In the genomic region with DNA sequence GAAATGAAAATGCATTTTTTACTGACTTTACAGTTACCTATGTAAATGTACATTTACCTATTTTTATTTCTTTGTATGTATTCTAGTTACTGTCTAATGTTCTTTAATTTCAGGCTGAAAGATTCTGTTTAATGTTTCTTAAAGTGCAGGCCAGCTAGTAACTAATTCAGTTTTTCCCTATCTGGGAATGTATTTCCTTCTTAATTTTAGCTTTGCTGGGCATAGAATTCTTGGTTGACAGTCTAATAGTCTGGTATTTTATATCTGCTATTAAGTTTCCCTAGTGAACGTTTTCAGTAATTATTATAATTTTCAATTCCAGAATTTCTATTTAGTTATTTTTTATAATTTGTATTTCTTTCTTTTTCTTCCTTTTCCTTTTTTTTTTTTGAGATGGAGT, we compare ENCODE assay signal across 34 cellular contexts.
"Had no signal": no experiment of that assay in that cellular context is flagged by ENCODE, and none has a peak within 500 bp of the region (broad histone marks: within the 10 kb centered on the region; RNA-seq: fewer than 3 reads in every experiment).

No MANE protein-coding gene starts in this region.

- H3K9me3 ChIP-seq: adrenal gland, body of pancreas had no signal

- H3K4me1 ChIP-seq: adrenal gland, ascending aorta, body of pancreas had no signal

- H3K27ac ChIP-seq: adrenal gland, ascending aorta, body of pancreas, brain microvascular endothelial cell, breast epithelium, cardiac muscle cell had no signal

- H3K4me3 ChIP-seq: adrenal gland, ascending aorta, body of pancreas, breast epithelium, cardiac muscle cell had no signal

- FAIRE-seq: astrocyte, bronchial epithelial cell had no signal

- H3K36me3 ChIP-seq: adrenal gland, ascending aorta, brain microvascular endothelial cell, breast epithelium, cardiac muscle cell had no signal

- DNase-seq: activated effector memory CD4-positive, alpha-beta T cell treated with anti-CD3 and anti-CD28 coated beads, Interleukin-2, amount 50 U/mL, for 16 hours; activated effector memory CD4-positive, alpha-beta T cell treated with Interleukin-2 at 50 U/mL for 16 hours; activated gamma-delta T cell; activated gamma-delta T cell treated with Interleukin-2 at 50 U/mL for 16 hours; activated naive CD4-positive, alpha-beta T cell; activated naive CD4-positive, alpha-beta T cell treated with anti-CD3 and anti-CD28 coated beads for 36 hours; activated naive CD4-positive, alpha-beta T cell treated with anti-CD3 and anti-CD28 coated beads, Interleukin-2, amount 10 ng/mL, durations not matched to agents 7 days and 5 days; activated naive CD4-positive, alpha-beta T cell treated with anti-CD3 and anti-CD28 coated beads, Interleukin-2, amount 50 U/mL, for 16 hours; activated naive CD4-positive, alpha-beta T cell treated with Interleukin-2 at 50 U/mL for 16 hours; activated naive CD8-positive, alpha-beta T cell treated with anti-CD3 and anti-CD28 coated beads for 36 hours; activated naive CD8-positive, alpha-beta T cell treated with anti-CD3 and anti-CD28 coated beads, Interleukin-2, amount 10 ng/mL, durations not matched to agents 7 days and 5 days; activated naive CD8-positive, alpha-beta T cell treated with anti-CD3 and anti-CD28 coated beads, Interleukin-2, amount 50 U/mL, for 24 hours; activated T-cell treated with anti-CD3 and anti-CD28 coated beads, Interleukin-2, amount 50 U/mL, for 1 hour; activated T-cell treated with anti-CD3 and anti-CD28 coated beads, Interleukin-2, amount 50 U/mL, for 24 hours; activated T-cell treated with anti-CD3 and anti-CD28 coated beads, Interleukin-2, amount 50 U/mL, for 4 hours; activated T-cell treated with anti-CD3 and anti-CD28 coated beads, Interleukin-2, amount 50 U/mL, for 48 hours; activated T-cell treated with anti-CD3 and anti-CD28 coated beads, Interleukin-2, amount 50 U/mL, for 72 hours; adrenal gland; amniotic stem cell; amygdala; anterior cingulate cortex; aorta; body of pancreas; brain microvascular endothelial cell; caudate nucleus; central memory CD4-positive, alpha-beta T cell; cerebellar nuclear complex had no signal

- H3K27me3 ChIP-seq: adrenal gland, ascending aorta, body of pancreas, brain microvascular endothelial cell, breast epithelium, cardiac muscle cell had no signal

- ATAC-seq: activated naive CD4-positive, alpha-beta T cell treated with anti-CD3 and anti-CD28 coated beads, Interleukin-2, amount 50 U/mL, for 72 hours; activated naive CD8-positive, alpha-beta T cell treated with anti-CD3 and anti-CD28 coated beads, Interleukin-2, amount 50 U/mL, for 24 hours; activated T-cell treated with anti-CD3 and anti-CD28 coated beads, Interleukin-2, amount 50 U/mL, for 4 hours; activated T-cell treated with anti-CD3 and anti-CD28 coated beads, Interleukin-2, amount 50 U/mL, for 72 hours; activated T-helper 17 cell treated with anti-CD3 and anti-CD28 coated beads, Interleukin-2, amount 50 U/mL, for 72 hours; body of pancreas had no signal
